ENCODE assay signal across 21 cellular contexts in the genomic region with DNA sequence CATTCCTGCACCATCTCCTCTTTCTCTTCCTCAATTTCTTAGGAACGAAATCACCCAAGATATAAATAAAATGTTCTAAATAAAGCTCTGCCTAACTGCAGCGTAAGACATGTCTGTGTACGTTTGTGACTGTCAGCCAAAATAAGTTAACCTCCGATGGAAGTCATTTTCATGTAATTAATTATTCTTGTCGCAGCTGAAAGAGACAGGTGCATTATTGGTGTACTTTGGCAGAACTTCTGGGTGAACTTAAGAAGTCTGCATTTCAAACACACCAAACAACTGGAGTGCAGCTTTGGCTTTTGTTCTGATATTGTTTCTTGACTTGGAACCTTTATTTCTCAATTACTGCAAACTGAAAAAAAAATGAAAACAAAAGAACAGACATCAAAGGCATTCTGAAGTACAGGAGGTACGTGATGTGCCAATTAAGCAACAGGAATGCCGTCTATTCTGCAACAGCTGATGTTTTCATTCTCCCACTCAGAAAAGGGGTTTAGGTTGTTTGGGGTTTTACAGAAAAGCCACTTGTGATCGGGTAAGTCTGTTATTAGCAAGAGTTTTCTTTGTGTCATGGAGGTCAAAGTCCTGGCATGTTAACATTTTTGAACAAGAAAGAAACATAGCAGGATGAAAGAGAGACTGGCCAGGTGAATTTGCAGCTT.
A peak's percentile ranks its signal among the peaks of the same experiment; 100 is the strongest.
DNase-seq lines count a peak whose midpoint lies in the region; ATAC-seq and TF ChIP-seq lines count a peak whose summit lies in the region.
"Had no signal": no experiment of that assay in that cellular context is flagged by ENCODE, and none has a peak within 500 bp of the region (broad histone marks: within the 10 kb centered on the region; RNA-seq: fewer than 3 reads in every experiment).

No MANE protein-coding gene starts in this region.

- H3K4me3 Mint-ChIP-seq in type B pancreatic cell: peak overlapping the region; percentile 1
- H3K4me3 Mint-ChIP-seq: activated CD4-positive, alpha-beta T cell treated with anti-CD3 and anti-CD28 coated beads, Interleukin-2, amount 10 ng/mL, durations not matched to agents 7 days and 5 days; CD4-positive, CD25-positive, alpha-beta regulatory T cell; naive B cell had no signal

- intact Hi-C loops in body of pancreas (cut with DNase I): no loop called here
- intact Hi-C loops in left lung (cut with DNase I): no loop called here

- H3K27ac Mint-ChIP-seq in type B pancreatic cell: peak overlapping the region; percentile 17
- H3K27ac Mint-ChIP-seq: activated CD4-positive, alpha-beta T cell treated with anti-CD3 and anti-CD28 coated beads, Interleukin-2, amount 10 ng/mL, durations not matched to agents 7 days and 5 days; CD4-positive, CD25-positive, alpha-beta regulatory T cell; naive B cell had no signal

- ATAC-seq in body of pancreas: peak; percentile 74
- ATAC-seq in left lung: peak; percentile 31
- ATAC-seq: A549, left ventricle myocardium superior had no signal

- peaks cover 4% of the 10 kb centered on the region for H3K27me3 Mint-ChIP-seq in type B pancreatic cell

- no peak for TF ChIP-seq CTCF in body of pancreas (IDR thresholded peaks at IDR 0.05)
- TF ChIP-seq CTCF in left lung (IDR thresholded peaks at IDR 0.05): no peak
- TF ChIP-seq CTCF in type B pancreatic cell (conservative IDR thresholded peaks at IDR 0.05): no peak
- no peak for TF ChIP-seq CTCF in RWPE1 (conservative IDR thresholded peaks at IDR 0.05; ENCODE audit: low read depth)

- H3K4me1 ChIP-seq in body of pancreas (peaks cover 62% of the 10 kb centered on the region), left lung (no peaks in the 10 kb centered on the region)
- H3K4me1 ChIP-seq: A549 had no signal

- CTCF ChIA-PET in RWPE1 (lab: Yijun Ruan, JAX): no interaction called here

- POLR2A ChIA-PET in RWPE1 (lab: Yijun Ruan, JAX; ENCODE audit: low non-redundant PET): interaction anchor here (0.6 kb wide), 1 partner anchor 10 kb away, joined by 3 read pairs; no protein-coding TSS in a partner anchor

- TF ChIP-seq POLR2A in body of pancreas (IDR thresholded peaks at IDR 0.05): peak in 2 of 3 donors; percentile 33 to 38

- H3K9me3 Mint-ChIP-seq in type B pancreatic cell: no peaks in the 10 kb centered on the region
- H3K9me3 Mint-ChIP-seq: activated CD4-positive, alpha-beta T cell treated with anti-CD3 and anti-CD28 coated beads, Interleukin-2, amount 10 ng/mL, durations not matched to agents 7 days and 5 days; CD4-positive, CD25-positive, alpha-beta regulatory T cell; naive B cell had no signal

- H3K4me1 Mint-ChIP-seq in type B pancreatic cell (ENCODE audit: unreplicated experiment): peaks cover 20% of the 10 kb centered on the region
- H3K4me1 Mint-ChIP-seq: CD4-positive, CD25-positive, alpha-beta regulatory T cell had no signal

- 3 to 4% methylated on average over 8 of the region's 8 CpGs for WGBS in body of pancreas, 2 donors

- H3K36me3 Mint-ChIP-seq in type B pancreatic cell: no peaks in the 10 kb centered on the region
- H3K36me3 Mint-ChIP-seq: CD4-positive, CD25-positive, alpha-beta regulatory T cell; naive B cell had no signal

- H3K36me3 ChIP-seq in body of pancreas (replicated peaks in 1 of 2; ENCODE audit: insufficient read depth in 1 of 2, low read depth in 2 of 2) (no peaks in the 10 kb centered on the region), left lung (no peaks in the 10 kb centered on the region)
- H3K36me3 ChIP-seq: cardiac muscle cell, vagina had no signal

- no peaks in the 10 kb centered on the region for H3K9me3 ChIP-seq in body of pancreas
- no peaks in the 10 kb centered on the region for H3K9me3 ChIP-seq in left lung
- H3K9me3 ChIP-seq: A549, vagina had no signal

- peak; percentile 0 for DNase-seq in SIG-M5 treated with dmso at 0.1 percent for 504 hours (lab: John Stamatoyannopoulos, UW; ENCODE audit: unreplicated experiment)
- DNase-seq in SIG-M5 (lab: John Stamatoyannopoulos, UW): no peak
- DNase-seq in body of pancreas: peak in 2 of 4 donors; percentile 23 to 66
- no peak for DNase-seq in left lung
- peak; percentile 2 for DNase-seq in type B pancreatic cell (ENCODE audit: extremely low spot score, unreplicated experiment)
- no peak for DNase-seq in activated T-cell treated with anti-CD3 and anti-CD28 coated beads for 4 hours
- DNase-seq in NCI-H187 (lab: John Stamatoyannopoulos, UW): no peak
- DNase-seq in RWPE1 (ENCODE audit: low spot score): no peak
- DNase-seq: activated CD4-positive, alpha-beta T cell treated with anti-CD3 and anti-CD28 coated beads, Interleukin-2, amount 10 ng/mL, durations not matched to agents 7 days and 5 days; activated naive CD4-positive, alpha-beta T cell treated with anti-CD3 and anti-CD28 coated beads, Interleukin-2, amount 50 U/mL, for 16 hours; CD4-positive, CD25-positive, alpha-beta regulatory T cell; effector CD4-positive, alpha-beta T cell; IMR-90; left ventricle myocardium superior; naive B cell; NCI-H1048; stimulated activated naive CD4-positive, alpha-beta T cell had no signal

- peak overlapping the region; percentile 16 to 82 (median 72) for H3K27ac ChIP-seq in body of pancreas
- H3K27ac ChIP-seq in left lung: no peak overlapping the region
- H3K27ac ChIP-seq in RWPE1: no peak overlapping the region
- H3K27ac ChIP-seq: A549, cardiac muscle cell, SK-N-MC, vagina had no signal

- H3K27me3 ChIP-seq in body of pancreas (no peaks in the 10 kb centered on the region), left lung (no peaks in the 10 kb centered on the region)
- H3K27me3 ChIP-seq: cardiac muscle cell, vagina had no signal

- H3K4me3 ChIP-seq in body of pancreas (no peak overlapping the region), left lung (no peak overlapping the region)
- H3K4me3 ChIP-seq: A549, cardiac muscle cell, SK-N-MC, vagina had no signal

Comparison
In these comparisons a context has a peak if more than half of its experiments do, and no peak if none do; other contexts are left out.
1. DNase-seq: peak in SIG-M5 treated with dmso at 0.1 percent for 504 hours (single experiment) and type B pancreatic cell (single experiment); none in SIG-M5 (single experiment), left lung (0 of 2), activated T-cell treated with anti-CD3 and anti-CD28 coated beads for 4 hours (single experiment), NCI-H187 (0 of 2) and RWPE1 (single experiment).
2. H3K27ac ChIP-seq: peak in body of pancreas (4 of 4); none in left lung (0 of 2) and RWPE1 (single experiment).